ENCODE assay signal across 8 cellular contexts in the genomic region with DNA sequence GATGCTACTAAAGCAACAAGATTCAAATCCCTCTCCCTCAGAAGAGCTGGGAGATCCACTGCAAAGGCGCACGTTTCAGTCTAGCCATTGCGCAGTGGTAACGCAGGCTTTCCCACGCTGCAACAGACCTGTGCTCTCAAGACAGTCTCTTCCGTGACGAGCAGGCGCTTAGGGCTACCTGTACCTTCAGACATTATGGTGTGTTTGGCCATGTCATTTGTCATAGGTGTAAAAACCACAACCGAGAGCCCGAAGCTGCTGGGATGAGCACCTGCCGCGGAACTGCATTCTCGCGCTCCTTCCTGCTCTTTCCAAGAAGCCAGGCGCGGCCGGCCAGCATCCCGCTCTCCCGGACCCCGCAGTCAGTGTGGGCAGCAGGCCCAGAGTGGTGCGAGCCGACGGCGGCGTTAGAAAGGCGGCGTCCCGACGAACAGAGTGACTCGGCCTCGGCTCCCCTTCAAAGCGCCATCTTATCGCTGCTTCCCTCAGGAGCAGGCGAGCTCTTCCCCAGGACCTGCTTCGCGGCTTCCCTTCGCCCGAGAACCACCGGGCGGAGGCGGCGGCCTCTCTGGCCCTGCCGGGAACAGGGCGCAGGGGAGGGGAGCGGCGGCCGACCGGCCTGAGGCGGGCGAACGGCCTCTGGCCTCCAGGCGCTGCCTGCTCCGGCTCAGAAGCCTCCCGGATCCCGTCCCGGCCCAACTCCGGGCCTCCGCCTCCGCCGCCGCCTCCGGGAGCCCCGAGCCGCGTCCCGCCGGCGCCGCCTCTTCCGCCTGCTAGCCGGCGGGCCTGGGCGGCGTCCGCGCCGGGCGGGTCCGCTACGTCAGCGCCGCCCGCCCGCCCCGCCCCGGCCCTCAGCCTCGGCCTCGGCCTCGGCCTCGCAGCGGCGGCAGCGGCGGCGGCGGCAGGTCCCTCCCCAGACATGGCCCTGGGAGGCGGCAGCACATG. TPM values are rescaled to one million over a fixed set of nuclear protein-coding genes. Genes with fewer than 3 reads are reported as not detected.
DNase-seq lines count a peak whose midpoint lies in the region; ATAC-seq and TF ChIP-seq lines count a peak whose summit lies in the region.

Gene FAM120A, plus strand, starts transcription at position 869 of the 945 bp plus-strand sequence. CDS start 231 bp downstream, outside the sequence.

- TF ChIP-seq RAD21 in liver (IDR thresholded peaks at IDR 0.05): peak; percentile 2 to 12

- WGBS in liver: under 1% methylated on average over 97 of the region's 97 CpGs

- H3K27ac ChIP-seq in liver (ENCODE audit: low read depth in 1 of 2, low read length in 2 of 2): peak within 1 kb of the TSS; percentile 90

- ATAC-seq in GM19025 (IDR thresholded peaks at IDR 0.05; ENCODE audit: low read depth, unreplicated experiment): peak; percentile 57
- ATAC-seq in HG03280 (IDR thresholded peaks at IDR 0.05; ENCODE audit: unreplicated experiment): peak; percentile 59

- peaks cover 1 to 32% (median 20%) of the 10 kb centered on the region in 4 donors for H3K4me1 ChIP-seq in liver (ENCODE audit: control insufficient read depth in 4 of 4, insufficient read depth in 4 of 4, low read length in 3 of 4)

- TF ChIP-seq CTCF in AG10803 (conservative IDR thresholded peaks at IDR 0.05; ENCODE audit: low read length) (no peak), liver (IDR thresholded peaks at IDR 0.05; ENCODE audit: low read depth, low read length, missing input control) (no peak)

- peaks cover 5 to 21% (median 13%) of the 10 kb centered on the region in 4 donors for H3K36me3 ChIP-seq in liver (ENCODE audit: control insufficient read depth in 4 of 4, insufficient read depth in 3 of 4, low read depth in 1 of 4, low read length in 3 of 4)

- H3K9me3 ChIP-seq in liver (ENCODE audit: control insufficient read depth in 4 of 4, low read length in 3 of 4): no peaks in the 10 kb centered on the region

- peak; percentile 81 for DNase-seq in AG10803 (ENCODE audit: low read depth)
- peak; percentile 59 for DNase-seq in NCI-H510A (lab: John Stamatoyannopoulos, UW)
- DNase-seq in activated CD4-positive, alpha-beta T cell treated with anti-CD3 and anti-CD28 coated beads, Interleukin-2, amount 50 U/mL, for 4 hours: peak; percentile 68 to 69
- peak in 1 of 2 donors; percentile 83 for DNase-seq in dermis microvascular lymphatic vessel endothelial cell (ENCODE audit: low read depth in 2 of 2)
- peak; percentile 75 for DNase-seq in stimulated activated CD4-positive, alpha-beta T cell treated with anti-CD3 and anti-CD28 coated beads, Interleukin-4, amount 100 ng/mL, for 1 hour

- peak within 1 kb of the TSS; percentile 82 for H3K4me3 ChIP-seq in AG10803 (ENCODE audit: low read length)
- H3K4me3 ChIP-seq in liver (ENCODE audit: low read depth in 1 of 3, low read length in 3 of 3): peak within 1 kb of the TSS; percentile 87 to 96 (median 94)

- peak within 1 kb of the TSS; percentile 79 to 94 for H3K9ac ChIP-seq in liver (ENCODE audit: low read depth in 1 of 2, low read length in 2 of 2)

- H3K27me3 ChIP-seq in liver (ENCODE audit: control insufficient read depth in 4 of 4, insufficient read depth in 4 of 4, low read length in 3 of 4): no peaks in the 10 kb centered on the region

TF ChIP-seq in liver, 16 proteins besides CTCF, POLR2A, EP300 and RAD21:
- TF ChIP-seq SP1 (IDR thresholded peaks at IDR 0.05) (no peak), YY1 (IDR thresholded peaks at IDR 0.05) (peak; percentile 35)

RNA-seq across cellular contexts. Expression of gene FAM120A, which starts in this region (rescaled TPM):
- total RNA-seq in dermis microvascular lymphatic vessel endothelial cell (77.2 and 91.4 TPM in 2 replicates), liver (10 to 100 TPM; 52.6 to 91.0 TPM)
- 10 to 100 TPM; 28.3 to 47.9 TPM for polyA plus RNA-seq in liver
